Comparison of ENCODE assay signal across 1 cellular context in the genomic region with DNA sequence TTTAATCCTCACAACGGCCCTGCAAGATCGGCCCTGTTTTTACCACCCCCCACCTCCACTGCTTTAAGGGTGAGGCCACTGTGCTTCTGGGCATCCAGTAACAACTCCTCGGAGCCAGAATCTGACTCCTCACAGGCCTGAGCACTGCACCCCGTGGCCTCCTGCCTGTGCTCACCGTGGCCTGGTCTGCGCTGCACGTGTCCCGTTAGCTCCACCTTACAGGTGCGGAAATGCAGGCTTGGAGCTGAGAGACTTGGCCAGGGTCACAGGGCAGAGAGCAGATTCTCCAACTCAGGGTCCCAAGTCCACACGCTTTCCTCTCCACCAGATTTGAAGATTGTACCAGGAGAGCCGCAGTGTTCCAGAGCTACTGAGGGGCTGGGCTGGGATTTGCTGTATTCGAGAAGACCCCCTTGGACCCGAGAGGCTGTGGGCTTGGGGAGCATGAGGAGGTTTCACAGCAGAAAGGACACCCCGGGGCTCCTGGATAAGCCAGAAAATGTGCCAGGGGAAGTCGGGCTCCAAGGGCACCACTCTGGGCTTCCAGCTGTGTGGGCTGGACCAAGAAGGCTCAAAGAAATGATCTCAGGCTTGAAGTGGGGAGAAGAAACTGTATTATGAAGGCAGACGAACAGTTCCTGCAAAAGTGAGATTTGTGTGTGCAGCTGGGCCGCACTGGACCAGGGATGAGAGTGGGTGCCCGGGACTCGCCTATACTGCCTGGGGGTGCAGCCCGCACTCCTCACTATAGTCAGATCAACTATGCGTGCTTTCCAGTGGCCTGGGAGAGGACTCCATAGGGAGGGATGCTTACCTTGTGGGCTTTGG. TPM values are rescaled to one million over a fixed set of nuclear protein-coding genes. Genes with fewer than 3 reads are reported as not detected.
"Had no signal": no experiment of that assay in that cellular context is flagged by ENCODE, and none has a peak within 500 bp of the region (broad histone marks: within the 10 kb centered on the region; RNA-seq: fewer than 3 reads in every experiment).

No MANE protein-coding gene starts in this region.

RNA-seq across cellular contexts. Expression of a gene that starts 1.6 kb away (rescaled TPM):
- total RNA-seq: astrocyte had no signal
